In genomic region chr10:75358835-75359421, GRCh38 we compare ENCODE assay signal across 10 cellular contexts. TPM values are rescaled to one million over a fixed set of nuclear protein-coding genes. Genes with fewer than 3 reads are reported as not detected.
DNase-seq lines count a peak whose midpoint lies in the region; ATAC-seq and TF ChIP-seq lines count a peak whose summit lies in the region.
"Had no signal": no experiment of that assay in that cellular context is flagged by ENCODE, and none has a peak within 500 bp of the region (broad histone marks: within the 10 kb centered on the region; RNA-seq: fewer than 3 reads in every experiment).

No MANE protein-coding gene starts in this region.

- no peaks in the 10 kb centered on the region for H3K27me3 ChIP-seq in trophoblast cell (ENCODE audit: insufficient read depth, low read length)
- H3K27me3 ChIP-seq: ovary had no signal

- H2AK5ac ChIP-seq in trophoblast cell (ENCODE audit: low read length): no peak overlapping the region

- H3K27me3 Mint-ChIP-seq in progenitor cell of endocrine pancreas: peaks cover 21% of the 10 kb centered on the region
- H3K27me3 Mint-ChIP-seq: activated CD4-positive, alpha-beta memory T cell treated with anti-CD3 and anti-CD28 coated beads, Interleukin-2, amount 10 ng/mL, durations not matched to agents 7 days and 5 days had no signal

- WGBS in trophoblast cell (ENCODE audit: extremely low coverage, insufficient coverage, insufficient read length): no CpG with 5 or more reads among the region's 6 CpGs

- no peaks in the 10 kb centered on the region for H3K9me3 Mint-ChIP-seq in progenitor cell of endocrine pancreas (ENCODE audit: low read depth)
- H3K9me3 Mint-ChIP-seq: activated CD4-positive, alpha-beta memory T cell treated with anti-CD3 and anti-CD28 coated beads, Interleukin-2, amount 10 ng/mL, durations not matched to agents 7 days and 5 days had no signal

- no peak overlapping the region for H2AFZ ChIP-seq in trophoblast cell (ENCODE audit: insufficient read depth, low read length, poor library complexity)

- H2BK12ac ChIP-seq in trophoblast cell (ENCODE audit: low read length): no peak overlapping the region

- H3K36me3 Mint-ChIP-seq in progenitor cell of endocrine pancreas (ENCODE audit: insufficient read depth): no peaks in the 10 kb centered on the region

- H3K9me3 ChIP-seq in trophoblast cell (ENCODE audit: insufficient read depth, low read depth, low read length): no peaks in the 10 kb centered on the region
- H3K9me3 ChIP-seq: ovary had no signal

- H4K91ac ChIP-seq in trophoblast cell (ENCODE audit: low read depth, low read length): no peak overlapping the region

- no peaks in the 10 kb centered on the region for H3K79me2 ChIP-seq in trophoblast cell (ENCODE audit: control insufficient read depth, insufficient read depth, low read length, poor library complexity)

- TF ChIP-seq CTCF in progenitor cell of endocrine pancreas (IDR thresholded peaks at IDR 0.05; ENCODE audit: unreplicated experiment): no peak

- H3K4me3 ChIP-seq in trophoblast cell (ENCODE audit: low read depth, low read length): no peak overlapping the region
- H3K4me3 ChIP-seq: ovary had no signal

- no peak overlapping the region for H3K4me2 ChIP-seq in trophoblast cell (ENCODE audit: low read length)

- no peak overlapping the region for H3K18ac ChIP-seq in trophoblast cell (ENCODE audit: low read length)

- DNase-seq in GM04503 (ENCODE audit: low read depth) (peak; percentile 86), OCI-M1 (lab: John Stamatoyannopoulos, UW) (peak; percentile 19), epithelial cell of prostate (ENCODE audit: low read depth, low spot score) (peak; percentile 84), trophoblast cell (peak; percentile 58 to 84), progenitor cell of endocrine pancreas (ENCODE audit: low spot score, unreplicated experiment) (no peak)
- no peak for DNase-seq in stimulated activated CD8-positive, alpha-beta memory T cell treated with anti-CD3 and anti-CD28 coated beads, Interleukin-4, amount 100 ng/mL, for 48 hours
- no peak for DNase-seq in activated effector memory CD4-positive, alpha-beta T cell treated with Interleukin-2 at 50 U/mL for 16 hours
- DNase-seq: activated CD4-positive, alpha-beta memory T cell treated with anti-CD3 and anti-CD28 coated beads, Interleukin-2, amount 10 ng/mL, durations not matched to agents 7 days and 5 days; ovary had no signal

- no peak overlapping the region for H3K23ac ChIP-seq in trophoblast cell (ENCODE audit: low read length)

- no peak overlapping the region for H3K4ac ChIP-seq in trophoblast cell (ENCODE audit: low read depth, low read length)

- H3K27ac Mint-ChIP-seq in progenitor cell of endocrine pancreas: no peak overlapping the region
- H3K27ac Mint-ChIP-seq: activated CD4-positive, alpha-beta memory T cell treated with anti-CD3 and anti-CD28 coated beads, Interleukin-2, amount 10 ng/mL, durations not matched to agents 7 days and 5 days had no signal

- H4K8ac ChIP-seq in trophoblast cell (ENCODE audit: low read depth, low read length): no peak overlapping the region

- H3K9ac ChIP-seq in trophoblast cell (ENCODE audit: low read length): no peak overlapping the region

- no peak overlapping the region for H2BK5ac ChIP-seq in trophoblast cell (ENCODE audit: low read depth, low read length, poor library complexity)

- H3K4me1 ChIP-seq in trophoblast cell (ENCODE audit: control insufficient read depth in 1 of 2, insufficient read depth in 2 of 2, low read length in 2 of 2): peaks cover 8 to 10% of the 10 kb centered on the region in 2 experiments

- no peak overlapping the region for H2BK120ac ChIP-seq in trophoblast cell (ENCODE audit: insufficient read depth, low read length, poor library complexity)

- H3K4me1 Mint-ChIP-seq in progenitor cell of endocrine pancreas (ENCODE audit: low read depth): peaks cover 6% of the 10 kb centered on the region
- H3K4me1 Mint-ChIP-seq: activated CD4-positive, alpha-beta memory T cell treated with anti-CD3 and anti-CD28 coated beads, Interleukin-2, amount 10 ng/mL, durations not matched to agents 7 days and 5 days had no signal

- no peak overlapping the region for H3K4me3 Mint-ChIP-seq in progenitor cell of endocrine pancreas (ENCODE audit: low read depth)
- H3K4me3 Mint-ChIP-seq: activated CD4-positive, alpha-beta memory T cell treated with anti-CD3 and anti-CD28 coated beads, Interleukin-2, amount 10 ng/mL, durations not matched to agents 7 days and 5 days had no signal

- no peaks in the 10 kb centered on the region for H3K36me3 ChIP-seq in trophoblast cell (ENCODE audit: control insufficient read depth in 1 of 2, insufficient read depth in 2 of 2, low read length in 2 of 2)
- H3K36me3 ChIP-seq: ovary had no signal

- no peak overlapping the region for H3K14ac ChIP-seq in trophoblast cell (ENCODE audit: low read length)

- no peak for ATAC-seq in HG03521 (IDR thresholded peaks at IDR 0.05; ENCODE audit: unreplicated experiment)

- no peak overlapping the region for H4K12ac ChIP-seq in trophoblast cell (ENCODE audit: low read depth, low read length)

- H3K27ac ChIP-seq in epithelial cell of prostate (peak overlapping the region; percentile 91), trophoblast cell (ENCODE audit: low read depth, low read length) (no peak overlapping the region)
- H3K27ac ChIP-seq: ovary had no signal

- H3K79me1 ChIP-seq in trophoblast cell (ENCODE audit: low read length): no peaks in the 10 kb centered on the region

RNA-seq across cellular contexts. Expression of gene ZNF503, which starts 42.6 kb away (rescaled TPM):
- 19.1 and 20.1 TPM in 2 replicates for polyA plus RNA-seq in trophoblast cell (2013)
- total RNA-seq in progenitor cell of endocrine pancreas: 31.7 and 33.7 TPM in 2 replicates

Comparison
In these comparisons a context has a peak if more than half of its experiments do, and no peak if none do; other contexts are left out.
1. DNase-seq: peak in GM04503 (single experiment), OCI-M1 (single experiment), epithelial cell of prostate (single experiment) and trophoblast cell (2 of 2); none in stimulated activated CD8-positive, alpha-beta memory T cell treated with anti-CD3 and anti-CD28 coated beads, Interleukin-4, amount 100 ng/mL, for 48 hours (single experiment), progenitor cell of endocrine pancreas (single experiment) and activated effector memory CD4-positive, alpha-beta T cell treated with Interleukin-2 at 50 U/mL for 16 hours (single experiment).